10 cellular contexts compared by ENCODE assay signal in genomic region chr1:226974544-226975258, GRCh38. TPM values are rescaled to one million over a fixed set of nuclear protein-coding genes. Genes with fewer than 3 reads are reported as not detected.
DNase-seq lines count a peak whose midpoint lies in the region; ATAC-seq, FAIRE-seq and TF ChIP-seq lines count a peak whose summit lies in the region.
"Had no signal": no experiment of that assay in that cellular context is flagged by ENCODE, and none has a peak within 500 bp of the region (broad histone marks: within the 10 kb centered on the region; RNA-seq: fewer than 3 reads in every experiment).

No MANE protein-coding gene starts in this region.

- intact Hi-C loops in Caco-2 (cut with micrococcal nuclease; ENCODE audit: unreplicated experiment) (no loop called here), K562 (cut with micrococcal nuclease) (no loop called here), sciatic nerve (cut with DNase I) (no loop called here)

- H3K4me3 ChIP-seq in Caco-2 (ENCODE audit: low read depth, low read length) (no peak overlapping the region), K562 (no peak overlapping the region)

- POLR2A ChIA-PET in Caco-2 (lab: Charles Lee) (no interaction called here), K562 (lab: Yijun Ruan, JAX) (interaction anchor here (0.7 to 1.0 kb wide), 3 partner anchors 14 to 1749 kb away, joined by 3 to 4 read pairs (median 3); no protein-coding TSS in a partner anchor)

- TF ChIP-seq CTCF in Caco-2 (IDR thresholded peaks at IDR 0.05; ENCODE audit: insufficient read depth in 1 of 2, low read depth in 1 of 2, low read length in 1 of 2, severe bottlenecking in 1 of 2, unreplicated experiment in 1 of 2) (no peak), K562 (IDR thresholded peaks at IDR 0.05 in 2 of 3, conservative IDR thresholded peaks at IDR 0.05 in 1 of 3; ENCODE audit: insufficient read depth in 2 of 3, low read depth in 1 of 3, low read length in 3 of 3) (no peak)

- in situ Hi-C loops in K562 (cut with MboI), result no loop called here

- H3K9me1 ChIP-seq in K562 (ENCODE audit: control insufficient read depth, insufficient read depth, low read length), result peaks cover 2% of the 10 kb centered on the region

- H3K9me3 ChIP-seq in Caco-2, result 0 out of 2 replicates have a peak, but pooled peaks cover 5% of the 10 kb centered on the region
- no peaks in the 10 kb centered on the region for H3K9me3 ChIP-seq in K562 (replicated peaks; ENCODE audit: control insufficient read depth, insufficient read depth, low read depth, low read length)

- no peaks in the 10 kb centered on the region; the same call in 1 of the 2 replicates for H4K20me1 ChIP-seq in K562 (replicated peaks; ENCODE audit: control insufficient read depth, insufficient read depth, low read length)

- H3K36me3 ChIP-seq in Caco-2 (ENCODE audit: control insufficient read depth, insufficient read depth, low read length) (no peaks in the 10 kb centered on the region; the same call in 1 of the 2 replicates), K562 (ENCODE audit: control insufficient read depth, insufficient read depth, low read length) (peaks cover 8% of the 10 kb centered on the region; the same call in 2 of the 3 replicates)

- H3K4me2 ChIP-seq in K562 (ENCODE audit: insufficient read depth, low read length), result no peak overlapping the region

- H3K27ac Mint-ChIP-seq in Caco-2 (ENCODE audit: unreplicated experiment), result peak overlapping the region; percentile 53
- no peak overlapping the region for H3K27ac Mint-ChIP-seq in activated naive CD8-positive, alpha-beta T cell treated with anti-CD3 and anti-CD28 coated beads for 36 hours
- H3K27ac Mint-ChIP-seq: activated CD8-positive, alpha-beta T cell treated with anti-CD3 and anti-CD28 coated beads, Interleukin-2, amount 10 ng/mL, durations not matched to agents 7 days and 5 days had no signal

- H3K4me1 ChIP-seq in Caco-2 (peaks cover 13% of the 10 kb centered on the region; the same call in 1 of the 2 replicates), K562 (replicated peaks in 1 of 2; ENCODE audit: control insufficient read depth in 2 of 2, insufficient read depth in 2 of 2, low read length in 2 of 2) (peaks cover 0 to 12% of the 10 kb centered on the region in 2 experiments; a peak in 1 of 5 replicates)

- no peaks in the 10 kb centered on the region for H3K79me2 ChIP-seq in K562 (ENCODE audit: control insufficient read depth, insufficient read depth, low read length)

- H3K27me3 ChIP-seq in Caco-2 (replicated peaks; ENCODE audit: control insufficient read depth, insufficient read depth, low read length), result no peaks in the 10 kb centered on the region
- no peaks in the 10 kb centered on the region for H3K27me3 ChIP-seq in K562 (ENCODE audit: control insufficient read depth in 2 of 2, insufficient read depth in 2 of 2, low read length in 2 of 2)
- no peaks in the 10 kb centered on the region for H3K27me3 ChIP-seq in layer of hippocampus (ENCODE audit: control insufficient read depth, insufficient read depth, low read length)

- WGBS in K562 (ENCODE audit: insufficient coverage, low coverage, missing lambda C conversion rate), result 72% methylated on average over 14 of the region's 14 CpGs

- H3K27ac ChIP-seq in K562 (ENCODE audit: extremely low read depth, low read depth, low read length), result no peak overlapping the region
- peak overlapping the region; percentile 89 for H3K27ac ChIP-seq in layer of hippocampus (ENCODE audit: low read depth, low read length)

- DNase-seq in Caco-2 (no peak), K562 (ENCODE audit: extremely low read depth in 1 of 4, low spot score in 3 of 4) (no peak), sciatic nerve (ENCODE audit: low spot score) (no peak), NCI-H187 treated with DMSO at 0.1 percent for 48 hours (lab: John Stamatoyannopoulos, UW) (no peak), RPMI8226 (no peak)
- DNase-seq in activated naive CD8-positive, alpha-beta T cell treated with anti-CD3 and anti-CD28 coated beads for 36 hours, result no peak
- DNase-seq: activated CD8-positive, alpha-beta T cell treated with anti-CD3 and anti-CD28 coated beads, Interleukin-2, amount 10 ng/mL, durations not matched to agents 7 days and 5 days; Kasumi-1 had no signal

- ATAC-seq in K562 (peak; percentile 25), sciatic nerve (peak; percentile 45), HG02610 (IDR thresholded peaks at IDR 0.05; ENCODE audit: unreplicated experiment) (no peak)
- ATAC-seq: activated CD8-positive, alpha-beta T cell treated with anti-CD3 and anti-CD28 coated beads, Interleukin-2, amount 10 ng/mL, durations not matched to agents 7 days and 5 days had no signal

- no peak for FAIRE-seq in K562 (lab: Jason Lieb, UNC)

- peaks cover 26% of the 10 kb centered on the region for H3K36me3 Mint-ChIP-seq in Caco-2 (ENCODE audit: insufficient read depth, unreplicated experiment)
- H3K36me3 Mint-ChIP-seq in activated naive CD8-positive, alpha-beta T cell treated with anti-CD3 and anti-CD28 coated beads for 36 hours, result peaks cover 12% of the 10 kb centered on the region

- peak overlapping the region in 1 of 2 experiments; percentile 39; a peak in 2 of 4 replicates for H3K9ac ChIP-seq in K562 (ENCODE audit: insufficient read depth in 1 of 2, low read depth in 2 of 2, low read length in 2 of 2)

- no peaks in the 10 kb centered on the region for H3K27me3 Mint-ChIP-seq in Caco-2 (ENCODE audit: insufficient read depth, unreplicated experiment)
- no peaks in the 10 kb centered on the region for H3K27me3 Mint-ChIP-seq in activated naive CD8-positive, alpha-beta T cell treated with anti-CD3 and anti-CD28 coated beads for 36 hours

- no TSS peak for BruUV-seq in Caco-2 (replicated peaks; lab: Mats Ljungman, UMichigan)
- no TSS peak for BruUV-seq in K562 (replicated peaks; lab: Mats Ljungman, UMichigan)

- TF ChIP-seq RAD21 in K562 (CRISPR knock-in tag; conservative IDR thresholded peaks at IDR 0.05 in 1 of 2, IDR thresholded peaks at IDR 0.05 in 1 of 2), result no peak

- no peak for TF ChIP-seq POLR2A in K562 (conservative IDR thresholded peaks at IDR 0.05)

- H2AFZ ChIP-seq in K562 (ENCODE audit: low read depth, low read length), result no peak overlapping the region

- peaks cover 13% of the 10 kb centered on the region for H3K9me3 Mint-ChIP-seq in Caco-2 (ENCODE audit: unreplicated experiment)
- peaks cover 4% of the 10 kb centered on the region for H3K9me3 Mint-ChIP-seq in activated naive CD8-positive, alpha-beta T cell treated with anti-CD3 and anti-CD28 coated beads for 36 hours

- peaks cover 12% of the 10 kb centered on the region for H3K4me1 Mint-ChIP-seq in Caco-2 (ENCODE audit: low read depth, unreplicated experiment)
- H3K4me1 Mint-ChIP-seq in activated naive CD8-positive, alpha-beta T cell treated with anti-CD3 and anti-CD28 coated beads for 36 hours, result no peaks in the 10 kb centered on the region

- no peak for TF ChIP-seq EP300 in K562 (IDR thresholded peaks at IDR 0.05; ENCODE audit: low read length)

- CTCF ChIA-PET in Caco-2 (lab: Charles Lee), result no interaction called here
- CTCF ChIA-PET in K562 (lab: Yijun Ruan, JAX; ENCODE audit: low intra/inter-chr PET ratio), result no interaction called here

- H3K4me3 Mint-ChIP-seq in Caco-2 (ENCODE audit: unreplicated experiment), result no peak overlapping the region
- no peak overlapping the region for H3K4me3 Mint-ChIP-seq in activated naive CD8-positive, alpha-beta T cell treated with anti-CD3 and anti-CD28 coated beads for 36 hours
- H3K4me3 Mint-ChIP-seq: activated CD8-positive, alpha-beta T cell treated with anti-CD3 and anti-CD28 coated beads, Interleukin-2, amount 10 ng/mL, durations not matched to agents 7 days and 5 days had no signal

TF ChIP-seq in K562, 482 proteins besides CTCF, POLR2A, EP300 and RAD21:
- TF ChIP-seq ZNF699 (CRISPR knock-in tag; IDR thresholded peaks at IDR 0.05; ENCODE audit: insufficient replicate concordance) (no peak), FOXJ3 (CRISPR knock-in tag; IDR thresholded peaks at IDR 0.05) (no peak), MIER1 (IDR thresholded peaks at IDR 0.05; ENCODE audit: low read depth) (no peak), DACH1 (IDR thresholded peaks at IDR 0.05; ENCODE audit: partially characterized antibody) (no peak), BRD4 (IDR thresholded peaks at IDR 0.05) (no peak), ZSCAN32 (CRISPR knock-in tag; IDR thresholded peaks at IDR 0.05) (no peak), NBN (IDR thresholded peaks at IDR 0.05; ENCODE audit: low read depth) (no peak), ETV6 (IDR thresholded peaks at IDR 0.05; ENCODE audit: borderline replicate concordance in 1 of 2, low read depth in 2 of 2, low read length in 1 of 2) (no peak), ETV6 (CRISPR knock-in tag; IDR thresholded peaks at IDR 0.05; ENCODE audit: borderline replicate concordance) (no peak), RUNX1 (IDR thresholded peaks at IDR 0.05; ENCODE audit: low read depth) (no peak), ZFP36 (IDR thresholded peaks at IDR 0.05; ENCODE audit: low read depth, low read length, partially characterized antibody) (no peak), ADNP (tag; IDR thresholded peaks at IDR 0.05) (no peak), NCOA6 (IDR thresholded peaks at IDR 0.05) (no peak)

RNA-seq across cellular contexts. Expression of gene COQ8A, which starts 34.6 kb away (rescaled TPM):
- total RNA-seq in Caco-2 (2022) (50.0 and 57.2 TPM in 2 replicates), K562 (2014; rRNA removed) (40.1 and 45.0 TPM in 2 replicates), K562 (2014; rRNA removed; fragmentation: Illumina TruSeq; extraction: Trizol) (18.4 and 18.6 TPM in 2 replicates), K562 (2015; rRNA removed; fragmentation: Illumina TruSeq; extraction: Trizol) (20.5 and 20.7 TPM in 2 replicates), K562 (2021) (44.3 and 54.3 TPM in 2 replicates), sciatic nerve (32.4 TPM)
- 36.8 and 53.6 TPM in 2 replicates for total RNA-seq in K562 (2011; cell fraction: chromatin; rRNA removed; ENCODE audit: low replicate concordance)
- total RNA-seq in K562 (2011; cell fraction: nucleolus; rRNA removed), result 34.5 and 34.7 TPM in 2 replicates
- total RNA-seq in K562 (2011; cell fraction: nucleoplasm; rRNA removed), result 35.6 and 48.2 TPM in 2 replicates
- polyA plus RNA-seq in K562 (2011; rRNA removed) (38.4 and 40.1 TPM in 2 replicates), K562 (2014; fragmentation: Illumina TruSeq; extraction: Trizol) (32.4 and 42.5 TPM in 2 replicates), K562 (2014; fragmentation: Nextera tagmentation; extraction: Ambion mirVana) (1 to 10 TPM; 2.6 to 4.1 TPM), K562 (2014; rRNA removed) (38.0 and 45.7 TPM in 2 replicates)
- 36.3 and 44.9 TPM in 2 replicates for polyA plus RNA-seq in K562 (2011; cell fraction: cytosol; rRNA removed)
- polyA plus RNA-seq in K562 (2011; cell fraction: nucleus; rRNA removed), result 78.8 and 89.1 TPM in 2 replicates
- polyA plus RNA-seq in K562 (2012), result 27.1 and 42.6 TPM in 2 replicates
- polyA minus RNA-seq in K562 (2011; rRNA and poly(A)+ RNA removed), result 18.9 and 22.0 TPM in 2 replicates
- polyA minus RNA-seq in K562 (2011; cell fraction: cytosol; rRNA and poly(A)+ RNA removed), result 18.2 and 22.0 TPM in 2 replicates
- polyA minus RNA-seq in K562 (2011; cell fraction: nucleus; rRNA and poly(A)+ RNA removed), result 18.6 and 21.1 TPM in 2 replicates
- 10 to 100 TPM; 27.2 to 28.5 TPM for total RNA-seq in activated naive CD8-positive, alpha-beta T cell treated with anti-CD3 and anti-CD28 coated beads for 36 hours
